Comparison of ENCODE assay signal across 15 cellular contexts in genomic region chrX:154049209-154050112, GRCh38. TPM values are rescaled to one million over a fixed set of nuclear protein-coding genes. Genes with fewer than 3 reads are reported as not detected.
A peak's percentile ranks its signal among the peaks of the same experiment; 100 is the strongest.
DNase-seq lines count a peak whose midpoint lies in the region; ATAC-seq and TF ChIP-seq lines count a peak whose summit lies in the region.
"Had no signal": no experiment of that assay in that cellular context is flagged by ENCODE, and none has a peak within 500 bp of the region (broad histone marks: within the 10 kb centered on the region; RNA-seq: fewer than 3 reads in every experiment).

No MANE protein-coding gene starts in this region.

- DNase-seq in natural killer cell treated with Interleukin-12 subunit alpha and Interleukin-12 subunit beta and Interleukin-15 and Interleukin-18, amount 100 ng/mL, for 72 hours (ENCODE audit: low spot score), result no peak
- DNase-seq in natural killer cell (no peak), body of pancreas (peak in 1 of 4 donors; percentile 17), vagina (ENCODE audit: extremely low spot score in 2 of 2) (no peak), NCI-H510A (lab: John Stamatoyannopoulos, UW) (no peak), SKM-1 treated with dmso at 0.1 percent for 144 hours (lab: John Stamatoyannopoulos, UW; ENCODE audit: unreplicated experiment) (no peak)
- DNase-seq in stimulated activated CD8-positive, alpha-beta memory T cell treated with anti-CD3 and anti-CD28 coated beads, Interleukin-4, amount 100 ng/mL, for 48 hours, result no peak
- DNase-seq: dermis blood vessel endothelial cell, GOT3, KG1, NCI-H1436, T-cell had no signal

- no peaks in the 10 kb centered on the region for H3K27me3 ChIP-seq in body of pancreas
- no peaks in the 10 kb centered on the region for H3K27me3 ChIP-seq in neutrophil
- no peaks in the 10 kb centered on the region for H3K27me3 ChIP-seq in vagina

- peaks cover 0 to 6% of the 10 kb centered on the region in 2 donors for H3K27me3 Mint-ChIP-seq in natural killer cell treated with Interleukin-12 subunit alpha and Interleukin-12 subunit beta and Interleukin-15 and Interleukin-18, amount 100 ng/mL, for 72 hours
- H3K27me3 Mint-ChIP-seq in natural killer cell (ENCODE audit: low read depth in 2 of 2), result no peaks in the 10 kb centered on the region

- peaks cover 5% of the 10 kb centered on the region for H3K36me3 Mint-ChIP-seq in natural killer cell treated with Interleukin-12 subunit alpha and Interleukin-12 subunit beta and Interleukin-15 and Interleukin-18, amount 100 ng/mL, for 72 hours
- H3K36me3 Mint-ChIP-seq in natural killer cell, result no peaks in the 10 kb centered on the region

- H3K36me3 ChIP-seq in body of pancreas (replicated peaks in 1 of 2; ENCODE audit: insufficient read depth in 1 of 2, low read depth in 2 of 2) (no peaks in the 10 kb centered on the region), neutrophil (peaks cover 17% of the 10 kb centered on the region), vagina (no peaks in the 10 kb centered on the region)

- H3K9me3 Mint-ChIP-seq in natural killer cell treated with Interleukin-12 subunit alpha and Interleukin-12 subunit beta and Interleukin-15 and Interleukin-18, amount 100 ng/mL, for 72 hours, result no peaks in the 10 kb centered on the region
- no peaks in the 10 kb centered on the region for H3K9me3 Mint-ChIP-seq in natural killer cell
- H3K9me3 Mint-ChIP-seq: T-cell had no signal

- H3K4me1 Mint-ChIP-seq in natural killer cell treated with Interleukin-12 subunit alpha and Interleukin-12 subunit beta and Interleukin-15 and Interleukin-18, amount 100 ng/mL, for 72 hours (ENCODE audit: low read depth in 2 of 2), result peaks cover 18 to 46% of the 10 kb centered on the region in 2 donors
- H3K4me1 Mint-ChIP-seq in natural killer cell, result peaks cover 26 to 45% of the 10 kb centered on the region in 2 donors

- H3K27ac ChIP-seq in body of pancreas, result peak overlapping the region in 3 of 4 donors; percentile 8 to 36 (median 22)
- H3K27ac ChIP-seq in neutrophil, result peak overlapping the region; percentile 27
- peak overlapping the region; percentile 50 for H3K27ac ChIP-seq in vagina

- peaks cover 46% of the 10 kb centered on the region for H3K4me1 ChIP-seq in body of pancreas
- peaks cover 1 to 7% of the 10 kb centered on the region in 2 experiments for H3K4me1 ChIP-seq in neutrophil (ENCODE audit: control insufficient read depth in 1 of 2, insufficient read depth in 1 of 2, low read depth in 1 of 2, low read length in 1 of 2)
- H3K4me1 ChIP-seq in vagina, result peaks cover 63% of the 10 kb centered on the region

- H3K4me3 Mint-ChIP-seq in natural killer cell treated with Interleukin-12 subunit alpha and Interleukin-12 subunit beta and Interleukin-15 and Interleukin-18, amount 100 ng/mL, for 72 hours, result no peak overlapping the region
- no peak overlapping the region for H3K4me3 Mint-ChIP-seq in natural killer cell
- H3K4me3 Mint-ChIP-seq: T-cell had no signal

- H3K27ac Mint-ChIP-seq in natural killer cell treated with Interleukin-12 subunit alpha and Interleukin-12 subunit beta and Interleukin-15 and Interleukin-18, amount 100 ng/mL, for 72 hours, result peak overlapping the region; percentile 2 to 62
- H3K27ac Mint-ChIP-seq in natural killer cell, result peak overlapping the region in 1 of 2 donors; percentile 78

- no peak for TF ChIP-seq POLR2A in body of pancreas (IDR thresholded peaks at IDR 0.05)
- no peak for TF ChIP-seq POLR2A in vagina (IDR thresholded peaks at IDR 0.05)

- H3K4me3 ChIP-seq in body of pancreas, result no peak overlapping the region
- no peak overlapping the region for H3K4me3 ChIP-seq in neutrophil (ENCODE audit: low read depth in 1 of 2, low read length in 1 of 2)
- H3K4me3 ChIP-seq in vagina, result no peak overlapping the region
- H3K4me3 ChIP-seq: BLaER1 treated with 17β-estradiol and CSF1 and Interleukin-3, amounts not matched to agents 10 nM and 100 nM had no signal

- H3K9me3 ChIP-seq in body of pancreas (no peaks in the 10 kb centered on the region), neutrophil (no peaks in the 10 kb centered on the region), vagina (no peaks in the 10 kb centered on the region)
- H3K9me3 ChIP-seq: BLaER1 treated with 17β-estradiol and CSF1 and Interleukin-3, amounts not matched to agents 10 nM and 100 nM had no signal

- no peak for ATAC-seq in natural killer cell treated with Interleukin-12 subunit alpha and Interleukin-12 subunit beta and Interleukin-15 and Interleukin-18, amount 100 ng/mL, for 72 hours
- ATAC-seq in natural killer cell (no peak), body of pancreas (no peak)
- ATAC-seq: Panc1, T-cell had no signal

- WGBS in body of pancreas, 2 donors, result 25 to 52% methylated on average over 4 to 12 of the region's 13 CpGs

- TF ChIP-seq CTCF in natural killer cell (IDR thresholded peaks at IDR 0.05), result no peak
- TF ChIP-seq CTCF in body of pancreas (IDR thresholded peaks at IDR 0.05), result no peak
- TF ChIP-seq CTCF in neutrophil (IDR thresholded peaks at IDR 0.05), result no peak
- no peak for TF ChIP-seq CTCF in vagina (IDR thresholded peaks at IDR 0.05)

- intact Hi-C loops in natural killer cell (cut with micrococcal nuclease) (no loop called here), body of pancreas (cut with DNase I) (no loop called here), vagina (cut with DNase I) (no loop called here)

RNA-seq across cellular contexts. Expression of gene IRAK1, which starts 29.8 kb away (rescaled TPM):
- 100 to 1,000 TPM; 136 to 258 TPM for total RNA-seq in natural killer cell treated with Interleukin-12 subunit alpha and Interleukin-12 subunit beta and Interleukin-15 and Interleukin-18, amount 100 ng/mL, for 72 hours
- 100 to 1,000 TPM in 2 of 3 donors, 10 to 100 TPM in 1; 87.5 to 114 (median 107) TPM for total RNA-seq in natural killer cell
- 100 to 1,000 TPM in 1 of 2 donors, 10 to 100 TPM in 1; 51.6 to 105 TPM for total RNA-seq in body of pancreas
- total RNA-seq in vagina, result 46.7 TPM

RNA-seq across cellular contexts. Expression of gene MECP2, which starts 48.1 kb away (rescaled TPM):
- 100 to 1,000 TPM in 1 of 2 donors, 10 to 100 TPM in 1; 65.5 to 103 TPM for total RNA-seq in natural killer cell treated with Interleukin-12 subunit alpha and Interleukin-12 subunit beta and Interleukin-15 and Interleukin-18, amount 100 ng/mL, for 72 hours
- total RNA-seq in natural killer cell, result 100 to 1,000 TPM; 177 to 198 (median 182) TPM
- 10 to 100 TPM; 27.8 to 36.3 TPM for total RNA-seq in body of pancreas
- total RNA-seq in vagina, result 38.5 TPM
